Comparison of ENCODE assay signal across 9 cellular contexts in the genomic region with DNA sequence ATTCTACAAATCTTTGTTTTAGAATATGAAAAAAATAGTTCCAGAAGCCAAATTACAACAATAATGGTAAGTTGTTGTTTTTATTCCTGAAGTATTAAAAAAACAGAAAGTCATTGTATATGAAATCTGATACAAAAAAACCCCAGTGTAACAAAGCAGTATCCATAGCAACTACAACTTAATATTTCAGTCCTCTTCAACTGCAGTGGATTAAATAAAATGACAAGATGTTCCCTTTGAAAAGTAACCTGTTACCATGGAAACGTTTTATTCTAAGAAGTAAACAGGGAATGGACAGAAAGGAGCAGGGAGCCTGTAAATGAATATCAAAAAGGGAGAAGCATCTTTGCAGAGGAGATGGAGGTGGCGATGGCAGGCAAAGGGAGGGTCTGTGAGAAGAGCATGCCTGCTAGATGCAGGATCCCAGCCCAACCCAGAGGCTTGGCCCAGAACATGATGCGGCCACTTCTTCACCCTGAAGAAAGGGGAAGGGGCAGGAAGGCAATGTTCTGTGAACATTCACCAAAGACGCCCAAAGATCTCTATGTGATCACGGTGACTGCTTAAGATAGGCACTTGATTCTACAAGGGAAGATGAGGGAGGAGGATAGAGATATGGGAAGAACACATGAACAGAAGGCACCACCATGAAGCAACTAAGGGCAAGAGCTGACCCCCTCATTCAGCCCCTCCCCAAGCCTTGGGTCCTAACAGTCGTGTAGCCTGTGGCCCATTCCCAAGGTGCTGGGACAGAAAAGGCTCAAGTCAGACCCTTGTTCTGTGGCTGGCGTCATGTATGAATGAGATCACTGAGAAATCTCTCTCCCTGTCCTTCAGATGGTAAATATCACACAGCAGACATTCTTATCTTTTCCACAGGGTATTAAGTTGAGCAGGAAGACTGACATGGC.
DNase-seq lines count a peak whose midpoint lies in the region; ATAC-seq and TF ChIP-seq lines count a peak whose summit lies in the region.
"Had no signal": no experiment of that assay in that cellular context is flagged by ENCODE, and none has a peak within 500 bp of the region (broad histone marks: within the 10 kb centered on the region; RNA-seq: fewer than 3 reads in every experiment).

No MANE protein-coding gene starts in this region.

- H3K36me3 Mint-ChIP-seq in activated B cell treated with CpG ODN at 0.5 μM for 24 hours (ENCODE audit: low read depth) (peaks cover 24% of the 10 kb centered on the region), CD14-positive monocyte (peaks cover 13 to 14% of the 10 kb centered on the region in 2 donors)

- ATAC-seq in activated B cell treated with CpG ODN at 0.5 μM for 24 hours (ENCODE audit: low read depth) (no peak), GM19023 (IDR thresholded peaks at IDR 0.05; ENCODE audit: unreplicated experiment) (no peak)

- H3F3A ChIP-seq in Loucy (ENCODE audit: low read depth): peaks cover 5% of the 10 kb centered on the region; the same call in 1 of the 2 replicates
- H3F3A ChIP-seq in smooth muscle cell (ENCODE audit: low read depth): peaks cover 20% of the 10 kb centered on the region

- no peak for TF ChIP-seq CTCF in Loucy (conservative IDR thresholded peaks at IDR 0.05; ENCODE audit: low read length)
- no peak for TF ChIP-seq CTCF in activated B cell treated with CpG ODN at 0.5 μM for 24 hours (IDR thresholded peaks at IDR 0.05)
- no peak for TF ChIP-seq CTCF in left ventricle myocardium inferior (IDR thresholded peaks at IDR 0.05; ENCODE audit: borderline replicate concordance)
- no peak for TF ChIP-seq CTCF in smooth muscle cell (IDR thresholded peaks at IDR 0.05; ENCODE audit: borderline replicate concordance, insufficient read depth, poor library complexity, severe bottlenecking)
- no peak for TF ChIP-seq CTCF in CD14-positive monocyte (IDR thresholded peaks at IDR 0.05)

- intact Hi-C loops in activated B cell treated with CpG ODN at 0.5 μM for 24 hours (cut with micrococcal nuclease): no loop called here
- intact Hi-C loops in left ventricle myocardium inferior (cut with micrococcal nuclease): no loop called here
- intact Hi-C loops in CD14-positive monocyte (cut with micrococcal nuclease): no loop called here

- H3K36me3 ChIP-seq in Loucy (ENCODE audit: insufficient read depth, low read length): peaks cover 2% of the 10 kb centered on the region; the same call in 1 of the 2 replicates
- peaks cover 7% of the 10 kb centered on the region for H3K36me3 ChIP-seq in left ventricle myocardium inferior
- H3K36me3 ChIP-seq in smooth muscle cell (ENCODE audit: low read depth): no peaks in the 10 kb centered on the region

- H3K27me3 ChIP-seq in Loucy (ENCODE audit: insufficient read depth, low read length, poor library complexity, severe bottlenecking) (no peaks in the 10 kb centered on the region), left ventricle myocardium inferior (ENCODE audit: low read depth) (no peaks in the 10 kb centered on the region), smooth muscle cell (ENCODE audit: low read depth) (no peaks in the 10 kb centered on the region)

- H3K4me3 ChIP-seq in Loucy (ENCODE audit: low read length, poor library complexity, severe bottlenecking) (peak overlapping the region; percentile 59), left ventricle myocardium inferior (no peak overlapping the region), smooth muscle cell (no peak overlapping the region)

- no peak for DNase-seq in activated B cell treated with CpG ODN at 0.5 μM for 24 hours
- no peak for DNase-seq in left ventricle myocardium inferior
- DNase-seq in smooth muscle cell (lab: John Stamatoyannopoulos, UW; ENCODE audit: unreplicated experiment): no peak
- DNase-seq in NCI-H2029 treated with DMSO at 0.1 percent for 48 hours (lab: John Stamatoyannopoulos, UW): no peak
- DNase-seq in ureter (ENCODE audit: low spot score): no peak
- no peak for DNase-seq in CD14-positive monocyte (ENCODE audit: low spot score)
- DNase-seq: KG1 had no signal

- no peaks in the 10 kb centered on the region for H3K27me3 Mint-ChIP-seq in activated B cell treated with CpG ODN at 0.5 μM for 24 hours
- no peaks in the 10 kb centered on the region for H3K27me3 Mint-ChIP-seq in CD14-positive monocyte (ENCODE audit: low read depth in 3 of 3)

- no peak overlapping the region for H2AFZ ChIP-seq in Loucy (ENCODE audit: low read length)
- no peak overlapping the region for H2AFZ ChIP-seq in smooth muscle cell (ENCODE audit: low read depth)

- no peaks in the 10 kb centered on the region for H3K9me3 ChIP-seq in Loucy (ENCODE audit: insufficient read depth, low read depth, low read length)
- H3K9me3 ChIP-seq in left ventricle myocardium inferior (replicated peaks): no peaks in the 10 kb centered on the region
- H3K9me3 ChIP-seq in smooth muscle cell (replicated peaks; ENCODE audit: low read depth): no peaks in the 10 kb centered on the region

- H3K4me1 ChIP-seq in Loucy (ENCODE audit: insufficient read depth, low read length, poor library complexity, severe bottlenecking) (peaks cover 51% of the 10 kb centered on the region), left ventricle myocardium inferior (peaks cover 50% of the 10 kb centered on the region), smooth muscle cell (ENCODE audit: low read depth) (peaks cover 20% of the 10 kb centered on the region)

- H3K79me2 ChIP-seq in Loucy (ENCODE audit: insufficient read depth, low read length): peaks cover 34% of the 10 kb centered on the region; the same call in 1 of the 2 replicates
- H3K79me2 ChIP-seq in smooth muscle cell (ENCODE audit: low read depth): peaks cover 76% of the 10 kb centered on the region

- H3K9me3 Mint-ChIP-seq in activated B cell treated with CpG ODN at 0.5 μM for 24 hours: peaks cover 2% of the 10 kb centered on the region
- H3K9me3 Mint-ChIP-seq in CD14-positive monocyte: no peaks in the 10 kb centered on the region

- CTCF ChIA-PET in activated B cell treated with CpG ODN at 0.5 μM for 24 hours (lab: Charles Lee): no interaction called here

- H3K9ac ChIP-seq in Loucy (ENCODE audit: low read depth, low read length, poor library complexity, severe bottlenecking) (peak overlapping the region; percentile 24), smooth muscle cell (ENCODE audit: low read depth) (peak overlapping the region; percentile 56)

- H3K27ac ChIP-seq in left ventricle myocardium inferior (replicated peaks): peak overlapping the region; percentile 64
- H3K27ac ChIP-seq in smooth muscle cell (ENCODE audit: low read depth): peak overlapping the region; percentile 91

- no peaks in the 10 kb centered on the region for H3K9me2 ChIP-seq in Loucy (replicated peaks; ENCODE audit: low read depth, low read length)

- H3K4me1 Mint-ChIP-seq in activated B cell treated with CpG ODN at 0.5 μM for 24 hours (peaks cover 55% of the 10 kb centered on the region), CD14-positive monocyte (peaks cover 27% of the 10 kb centered on the region)

- H3K4me3 Mint-ChIP-seq in activated B cell treated with CpG ODN at 0.5 μM for 24 hours (no peak overlapping the region), CD14-positive monocyte (no peak overlapping the region)

- POLR2A ChIA-PET in activated B cell treated with CpG ODN at 0.5 μM for 24 hours (lab: Charles Lee): no interaction called here

- peak overlapping the region; percentile 78 for H3K4me2 ChIP-seq in Loucy (ENCODE audit: low read depth, low read length, poor library complexity, severe bottlenecking)
- H3K4me2 ChIP-seq in smooth muscle cell: peak overlapping the region; percentile 42

- 66% methylated on average over 7 of the region's 7 CpGs for WGBS in smooth muscle cell (ENCODE audit: low lambda C conversion rate)

- peak overlapping the region; percentile 13 for H3K27ac Mint-ChIP-seq in activated B cell treated with CpG ODN at 0.5 μM for 24 hours
- H3K27ac Mint-ChIP-seq in CD14-positive monocyte: peak overlapping the region in 3 of 7 donors; percentile 6 to 47 (median 25)

- no peaks in the 10 kb centered on the region for H4K20me1 ChIP-seq in Loucy (ENCODE audit: insufficient read depth, low read length, poor library complexity, severe bottlenecking)
- peaks cover 45% of the 10 kb centered on the region for H4K20me1 ChIP-seq in smooth muscle cell (ENCODE audit: low read depth)
